ENCODE assay signal across 16 cellular contexts in the genomic region with DNA sequence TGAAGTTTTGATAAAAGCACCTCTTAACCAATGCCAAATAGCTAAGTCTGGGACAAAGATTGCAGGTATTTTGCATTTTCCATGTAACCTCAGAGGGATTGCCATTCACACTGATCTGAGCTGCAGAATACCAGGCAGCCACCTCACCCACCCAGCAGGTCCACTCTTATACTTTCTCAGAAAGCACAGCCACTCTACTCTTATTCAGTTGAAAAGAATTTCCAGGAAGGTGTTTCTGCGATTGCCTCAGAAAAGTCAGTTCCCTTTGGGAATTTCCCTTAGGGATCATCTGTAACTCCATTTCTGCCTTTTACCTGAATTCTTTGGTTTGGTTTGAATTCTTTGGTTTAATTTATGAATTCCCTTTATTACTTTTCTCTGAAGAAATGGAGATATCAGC. TPM values are rescaled to one million over a fixed set of nuclear protein-coding genes. Genes with fewer than 3 reads are reported as not detected.
DNase-seq lines count a peak whose midpoint lies in the region; ATAC-seq and TF ChIP-seq lines count a peak whose summit lies in the region.
"Had no signal": no experiment of that assay in that cellular context is flagged by ENCODE, and none has a peak within 500 bp of the region (broad histone marks: within the 10 kb centered on the region; RNA-seq: fewer than 3 reads in every experiment).

No MANE protein-coding gene starts in this region.

- no peak for TF ChIP-seq CTCF in KMS-11 (conservative IDR thresholded peaks at IDR 0.05; ENCODE audit: low read depth, low read length)

- H2AFZ ChIP-seq in KMS-11 (ENCODE audit: low read depth) = no peak overlapping the region

- H3K4me1 ChIP-seq in CD8-positive, alpha-beta memory T cell (ENCODE audit: insufficient read depth, low read length) = peaks cover 41% of the 10 kb centered on the region
- H3K4me1 ChIP-seq in KMS-11 (ENCODE audit: low read depth, poor library complexity, severe bottlenecking) = peaks cover 44% of the 10 kb centered on the region

- no peak overlapping the region for H3K9ac ChIP-seq in KMS-11

- peaks cover 0 to 5% of the 10 kb centered on the region in 2 donors for H3K27me3 Mint-ChIP-seq in CD8-positive, alpha-beta memory T cell
- H3K27me3 Mint-ChIP-seq in activated naive CD8-positive, alpha-beta T cell treated with anti-CD3 and anti-CD28 coated beads for 36 hours = peaks cover 3% of the 10 kb centered on the region
- no peaks in the 10 kb centered on the region for H3K27me3 Mint-ChIP-seq in memory B cell

- H3K9me3 ChIP-seq in CD8-positive, alpha-beta memory T cell (ENCODE audit: low read length) = no peaks in the 10 kb centered on the region

- H3K4me1 Mint-ChIP-seq in CD8-positive, alpha-beta memory T cell = peaks cover 48 to 58% (median 53%) of the 10 kb centered on the region in 3 donors
- H3K4me1 Mint-ChIP-seq in activated naive CD8-positive, alpha-beta T cell treated with anti-CD3 and anti-CD28 coated beads for 36 hours = peaks cover 52% of the 10 kb centered on the region
- peaks cover 45% of the 10 kb centered on the region for H3K4me1 Mint-ChIP-seq in memory B cell

- H3K27ac ChIP-seq in CD8-positive, alpha-beta memory T cell (ENCODE audit: low read depth, low read length) = no peak overlapping the region
- no peak overlapping the region for H3K27ac ChIP-seq in KMS-11

- DNase-seq in CD8-positive, alpha-beta memory T cell = no peak
- DNase-seq in activated naive CD8-positive, alpha-beta T cell treated with anti-CD3 and anti-CD28 coated beads for 36 hours = no peak
- DNase-seq in memory B cell (ENCODE audit: low spot score in 2 of 2) = no peak
- no peak for DNase-seq in SHP77 (lab: John Stamatoyannopoulos, UW)
- DNase-seq in NCI-H446 treated with DMSO at 0.1 percent for 48 hours (lab: John Stamatoyannopoulos, UW) = no peak
- DNase-seq in ureter (ENCODE audit: low spot score) = no peak
- DNase-seq in stimulated activated CD4-positive, alpha-beta T cell treated with anti-CD3 and anti-CD28 coated beads, Interleukin-4, amount 100 ng/mL, for 24 hours = no peak
- DNase-seq: cortex of kidney; hypothalamus; NCI-H1694; stimulated activated CD4-positive, alpha-beta T cell treated with anti-CD3 and anti-CD28 coated beads, Interleukin-15, amount 100 ng/mL, for 24 hours had no signal

- CTCF ChIA-PET in CD8-positive, alpha-beta memory T cell (lab: Charles Lee) = interaction anchor here (3.2 kb wide), 1 partner anchor 10 kb away, joined by 8 read pairs; no protein-coding TSS in a partner anchor

- no peak for ATAC-seq in memory B cell (ENCODE audit: low read depth)
- ATAC-seq: HCT116, Right ventricle myocardium inferior had no signal

- POLR2A ChIA-PET in CD8-positive, alpha-beta memory T cell (lab: Charles Lee) = no interaction called here

- peak overlapping the region in 7 of 8 donors; percentile 86 to 99 (median 97) for H3K27ac Mint-ChIP-seq in CD8-positive, alpha-beta memory T cell
- peak overlapping the region; percentile 88 for H3K27ac Mint-ChIP-seq in activated naive CD8-positive, alpha-beta T cell treated with anti-CD3 and anti-CD28 coated beads for 36 hours
- peak overlapping the region; percentile 87 for H3K27ac Mint-ChIP-seq in memory B cell

- no peaks in the 10 kb centered on the region for H3K9me3 Mint-ChIP-seq in CD8-positive, alpha-beta memory T cell
- no peaks in the 10 kb centered on the region for H3K9me3 Mint-ChIP-seq in activated naive CD8-positive, alpha-beta T cell treated with anti-CD3 and anti-CD28 coated beads for 36 hours
- H3K9me3 Mint-ChIP-seq in memory B cell = no peaks in the 10 kb centered on the region

- peak overlapping the region; percentile 45; the same call in 1 of the 2 replicates for H3K4me2 ChIP-seq in KMS-11

- no peaks in the 10 kb centered on the region for H3K36me3 ChIP-seq in CD8-positive, alpha-beta memory T cell (ENCODE audit: insufficient read depth, low read length)
- no peaks in the 10 kb centered on the region for H3K36me3 ChIP-seq in KMS-11 (ENCODE audit: insufficient read depth)

- H3K27me3 ChIP-seq in CD8-positive, alpha-beta memory T cell (ENCODE audit: insufficient read depth, low read length, poor library complexity, severe bottlenecking) = no peaks in the 10 kb centered on the region
- no peaks in the 10 kb centered on the region for H3K27me3 ChIP-seq in KMS-11 (ENCODE audit: insufficient read depth, low read depth)

- peak overlapping the region in 6 of 7 donors; percentile 91 to 100 (median 98) for H3K4me3 Mint-ChIP-seq in CD8-positive, alpha-beta memory T cell
- peak overlapping the region; percentile 88 for H3K4me3 Mint-ChIP-seq in activated naive CD8-positive, alpha-beta T cell treated with anti-CD3 and anti-CD28 coated beads for 36 hours
- peak overlapping the region; percentile 93 for H3K4me3 Mint-ChIP-seq in memory B cell

- no peak overlapping the region for H3K4me3 ChIP-seq in CD8-positive, alpha-beta memory T cell (ENCODE audit: low read length)
- H3K4me3 ChIP-seq in KMS-11 (IDR thresholded peaks at IDR 0.05; ENCODE audit: insufficient read depth, low read depth, low read length) = no peak overlapping the region

- no peaks in the 10 kb centered on the region for H4K20me1 ChIP-seq in KMS-11 (ENCODE audit: insufficient read depth)

- peaks cover 0 to 11% (median 0%) of the 10 kb centered on the region in 3 donors for H3K36me3 Mint-ChIP-seq in CD8-positive, alpha-beta memory T cell
- peaks cover 4% of the 10 kb centered on the region for H3K36me3 Mint-ChIP-seq in activated naive CD8-positive, alpha-beta T cell treated with anti-CD3 and anti-CD28 coated beads for 36 hours
- no peaks in the 10 kb centered on the region for H3K36me3 Mint-ChIP-seq in memory B cell

- no peaks in the 10 kb centered on the region for H3K79me2 ChIP-seq in KMS-11 (ENCODE audit: insufficient read depth, low read depth)

RNA-seq across cellular contexts. Expression of gene ALOX5AP, which starts 0.9 kb away (rescaled TPM):
- total RNA-seq in CD8-positive, alpha-beta memory T cell = 10 to 100 TPM; 19.1 to 21.7 TPM
- 335 TPM for polyA plus RNA-seq in CD8-positive, alpha-beta memory T cell
- total RNA-seq in activated naive CD8-positive, alpha-beta T cell treated with anti-CD3 and anti-CD28 coated beads for 36 hours = 10 to 100 TPM; 16.4 to 17.4 TPM
- 10.7 TPM for total RNA-seq in ureter
- total RNA-seq: G401 had no signal
- polyA plus RNA-seq: neural cell had no signal
